ENCODE assay signal across 8 cellular contexts in genomic region chr1:24199291-24199900, GRCh38. TPM values are rescaled to one million over a fixed set of nuclear protein-coding genes. Genes with fewer than 3 reads are reported as not detected.
DNase-seq lines count a peak whose midpoint lies in the region; ATAC-seq, FAIRE-seq and TF ChIP-seq lines count a peak whose summit lies in the region.

No MANE protein-coding gene starts in this region.

- peaks cover 33% of the 10 kb centered on the region for H3K4me1 ChIP-seq in suprapubic skin

- no peak overlapping the region for H3K27ac ChIP-seq in suprapubic skin

- no peaks in the 10 kb centered on the region for H3K9me3 ChIP-seq in suprapubic skin

- no peaks in the 10 kb centered on the region for H3K36me3 Mint-ChIP-seq in activated T-cell treated with anti-CD3 and anti-CD28 coated beads, Interleukin-2, amount 50 U/mL, for 72 hours (ENCODE audit: insufficient read depth in 2 of 2)

- no peak for TF ChIP-seq EP300 in suprapubic skin (IDR thresholded peaks at IDR 0.05)

- H3K4me1 Mint-ChIP-seq in activated T-cell treated with anti-CD3 and anti-CD28 coated beads, Interleukin-2, amount 50 U/mL, for 72 hours (ENCODE audit: low read depth): peaks cover 62% of the 10 kb centered on the region

- H3K27me3 ChIP-seq in suprapubic skin: no peaks in the 10 kb centered on the region

- no peak for TF ChIP-seq POLR2A in suprapubic skin (IDR thresholded peaks at IDR 0.05)

- WGBS in suprapubic skin: 34% methylated on average over 15 of the region's 15 CpGs

- TF ChIP-seq CTCF in fibroblast of pulmonary artery (IDR thresholded peaks at IDR 0.05; ENCODE audit: low read length, missing control alignments) (peak; percentile 80), suprapubic skin (IDR thresholded peaks at IDR 0.05) (peak; percentile 80 to 91)

- peak overlapping the region; percentile 69 to 75 for H3K4me3 Mint-ChIP-seq in activated T-cell treated with anti-CD3 and anti-CD28 coated beads, Interleukin-2, amount 50 U/mL, for 72 hours

- no peaks in the 10 kb centered on the region for H3K36me3 ChIP-seq in suprapubic skin

- H3K4me3 ChIP-seq in fibroblast of pulmonary artery (replicated peaks; ENCODE audit: low read depth, low read length) (no peak overlapping the region), suprapubic skin (no peak overlapping the region)

- no peaks in the 10 kb centered on the region for H3K9me3 Mint-ChIP-seq in activated T-cell treated with anti-CD3 and anti-CD28 coated beads, Interleukin-2, amount 50 U/mL, for 72 hours

- FAIRE-seq in RCC 7860 (lab: Jason Lieb, UNC): peak; percentile 11

- DNase-seq in COLO668 (lab: John Stamatoyannopoulos, UW; ENCODE audit: unreplicated experiment) (peak; percentile 69), HPDE6-E6E7 (ENCODE audit: extremely low spot score) (peak; percentile 65), RCC 7860 (ENCODE audit: low spot score) (peak; percentile 56), fibroblast of pulmonary artery (ENCODE audit: low read depth) (peak; percentile 71), occipital lobe (lab: John Stamatoyannopoulos, UW) (peak; percentile 27), suprapubic skin (ENCODE audit: low spot score in 2 of 2) (peak in 1 of 2 donors; percentile 75)
- peak; percentile 78 for DNase-seq in activated T-cell treated with anti-CD3 and anti-CD28 coated beads, Interleukin-2, amount 50 U/mL, for 72 hours

- ATAC-seq in activated T-cell treated with anti-CD3 and anti-CD28 coated beads, Interleukin-2, amount 50 U/mL, for 72 hours (replicated peaks in 1 of 2): peak; percentile 76 to 78
- ATAC-seq in GM19397 (IDR thresholded peaks at IDR 0.05; ENCODE audit: unreplicated experiment): no peak

- no peaks in the 10 kb centered on the region for H3K27me3 Mint-ChIP-seq in activated T-cell treated with anti-CD3 and anti-CD28 coated beads, Interleukin-2, amount 50 U/mL, for 72 hours (ENCODE audit: low read depth)

- peak overlapping the region; percentile 63 for H3K27ac Mint-ChIP-seq in activated T-cell treated with anti-CD3 and anti-CD28 coated beads, Interleukin-2, amount 50 U/mL, for 72 hours

RNA-seq across cellular contexts. Expression of gene IFNLR1, which starts 12.3 kb away (rescaled TPM):
- total RNA-seq in activated T-cell treated with anti-CD3 and anti-CD28 coated beads, Interleukin-2, amount 50 U/mL, for 72 hours: 10 to 100 TPM; 11.8 to 19.2 TPM
- total RNA-seq in occipital lobe (0.16 TPM), suprapubic skin (10 to 100 TPM; 11.7 to 16.1 (median 14.0) TPM)

RNA-seq across cellular contexts. Expression of gene IL22RA1, which starts 56.5 kb away (rescaled TPM):
- not detected for total RNA-seq in activated T-cell treated with anti-CD3 and anti-CD28 coated beads, Interleukin-2, amount 50 U/mL, for 72 hours
- total RNA-seq in occipital lobe (not detected), suprapubic skin (10 to 100 TPM; 16.6 to 36.4 (median 27.8) TPM)

Comparison
In these comparisons a context has a peak if more than half of its experiments do, and no peak if none do; other contexts are left out.
1. RNA of gene IFNLR1, which starts 12.3 kb away (total RNA-seq): 11.8 to 19.2 TPM in activated T-cell treated with anti-CD3 and anti-CD28 coated beads, Interleukin-2, amount 50 U/mL, for 72 hours and 11.7 to 16.1 TPM in suprapubic skin; 0.16 TPM in occipital lobe (single experiment); every median in the first group is over 10 times any median in the second.
2. RNA of gene IL22RA1, which starts 56.5 kb away (total RNA-seq): 16.6 to 36.4 TPM in suprapubic skin; not detected in activated T-cell treated with anti-CD3 and anti-CD28 coated beads, Interleukin-2, amount 50 U/mL, for 72 hours and not detected in occipital lobe (single experiment); every median in the first group is over 10 times any median in the second.